In the genomic region with DNA sequence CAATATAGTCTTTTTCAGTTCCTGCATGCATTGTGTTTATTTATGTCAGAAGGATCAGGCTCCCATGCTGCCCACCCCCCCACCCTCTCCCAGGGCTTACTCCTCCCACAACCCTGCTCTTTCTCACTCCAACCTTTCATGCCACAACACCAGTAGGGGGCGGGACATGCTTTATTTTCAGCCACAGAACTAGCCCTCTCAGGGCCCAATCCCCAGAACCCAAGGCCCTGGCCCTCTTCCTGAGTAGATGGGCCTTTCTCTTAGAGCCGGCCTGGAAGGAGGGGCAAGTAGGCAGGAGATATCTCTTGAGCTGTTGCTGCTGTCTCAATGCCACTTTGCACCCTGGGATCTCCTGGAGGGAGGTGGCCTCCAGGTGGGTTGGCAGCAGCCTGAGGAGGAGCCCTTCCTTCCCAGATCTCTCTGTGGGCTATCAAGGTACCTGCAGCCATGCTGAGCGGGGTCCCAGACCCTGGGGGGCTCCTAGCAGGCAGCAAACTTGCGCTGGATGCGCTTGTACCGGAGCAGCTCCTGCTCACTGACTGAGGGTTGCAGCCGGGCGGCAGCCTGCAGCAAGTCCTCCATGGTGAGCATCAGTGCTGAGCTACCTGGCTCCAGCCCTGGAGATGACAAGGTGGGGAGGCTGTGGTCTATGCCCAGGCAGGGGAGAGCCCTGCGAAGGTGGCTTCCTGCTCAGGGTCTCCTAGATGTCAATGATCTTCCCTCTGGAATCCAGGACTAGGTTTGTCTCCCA, we compare ENCODE assay signal across 9 cellular contexts. TPM values are rescaled to one million over a fixed set of nuclear protein-coding genes. Genes with fewer than 3 reads are reported as not detected.
DNase-seq lines count a peak whose midpoint lies in the region; ATAC-seq and TF ChIP-seq lines count a peak whose summit lies in the region.
"Had no signal": no experiment of that assay in that cellular context is flagged by ENCODE, and none has a peak within 500 bp of the region (broad histone marks: within the 10 kb centered on the region; RNA-seq: fewer than 3 reads in every experiment).

No MANE protein-coding gene starts in this region.

- peak; percentile 62 for DNase-seq in activated CD8-positive, alpha-beta memory T cell treated with anti-CD3 and anti-CD28 coated beads, Interleukin-2, amount 10 ng/mL, durations not matched to agents 7 days and 5 days
- DNase-seq in activated CD8-positive, alpha-beta memory T cell treated with anti-CD3 and anti-CD28 coated beads, Interleukin-2, amount 50 U/mL, for 4 hours, result no peak
- DNase-seq in NCI-H1694 (lab: John Stamatoyannopoulos, UW), result peak; percentile 77
- peak; percentile 29 for DNase-seq in activated naive CD8-positive, alpha-beta T cell treated with anti-CD3 and anti-CD28 coated beads for 36 hours
- peak in 1 of 3 donors; percentile 50 for DNase-seq in mucosa of descending colon
- no peak for DNase-seq in NK-92 (lab: John Stamatoyannopoulos, UW; ENCODE audit: unreplicated experiment)
- no peak for DNase-seq in cortex of kidney (lab: John Stamatoyannopoulos, UW)

- H3K9me3 Mint-ChIP-seq in activated CD8-positive, alpha-beta memory T cell treated with anti-CD3 and anti-CD28 coated beads, Interleukin-2, amount 10 ng/mL, durations not matched to agents 7 days and 5 days (ENCODE audit: low read depth), result no peaks in the 10 kb centered on the region
- no peaks in the 10 kb centered on the region for H3K9me3 Mint-ChIP-seq in activated naive CD8-positive, alpha-beta T cell treated with anti-CD3 and anti-CD28 coated beads for 36 hours
- H3K9me3 Mint-ChIP-seq: activated T-cell treated with anti-CD3 and anti-CD28 coated beads, Interleukin-2, amount 50 U/mL, for 72 hours had no signal

- no peak overlapping the region for H3K4me3 ChIP-seq in mucosa of descending colon

- ATAC-seq in activated CD8-positive, alpha-beta memory T cell treated with anti-CD3 and anti-CD28 coated beads, Interleukin-2, amount 10 ng/mL, durations not matched to agents 7 days and 5 days, result peak; percentile 47
- ATAC-seq in mucosa of descending colon (peak; percentile 29), GM21515 (IDR thresholded peaks at IDR 0.05; ENCODE audit: unreplicated experiment) (no peak)

- H3K36me3 Mint-ChIP-seq in activated CD8-positive, alpha-beta memory T cell treated with anti-CD3 and anti-CD28 coated beads, Interleukin-2, amount 10 ng/mL, durations not matched to agents 7 days and 5 days, result peaks cover 9% of the 10 kb centered on the region
- H3K36me3 Mint-ChIP-seq in activated naive CD8-positive, alpha-beta T cell treated with anti-CD3 and anti-CD28 coated beads for 36 hours, result peaks cover 11% of the 10 kb centered on the region

- TF ChIP-seq CTCF in mucosa of descending colon (IDR thresholded peaks at IDR 0.05), result no peak

- H3K9me3 ChIP-seq in mucosa of descending colon, result no peaks in the 10 kb centered on the region

- peaks cover 5% of the 10 kb centered on the region for H3K4me1 ChIP-seq in mucosa of descending colon (ENCODE audit: low read depth)

- CTCF ChIA-PET in activated CD8-positive, alpha-beta memory T cell treated with anti-CD3 and anti-CD28 coated beads, Interleukin-2, amount 10 ng/mL, durations not matched to agents 7 days and 5 days (lab: Charles Lee), result interaction anchor here (1.2 to 1.5 kb wide), 2 partner anchors 12 to 180 kb away, joined by 3 to 8 read pairs; no protein-coding TSS in a partner anchor

- H3K4me1 Mint-ChIP-seq in activated CD8-positive, alpha-beta memory T cell treated with anti-CD3 and anti-CD28 coated beads, Interleukin-2, amount 10 ng/mL, durations not matched to agents 7 days and 5 days, result peaks cover 12% of the 10 kb centered on the region
- peaks cover 8% of the 10 kb centered on the region for H3K4me1 Mint-ChIP-seq in activated naive CD8-positive, alpha-beta T cell treated with anti-CD3 and anti-CD28 coated beads for 36 hours

- intact Hi-C loops in mucosa of descending colon (cut with DNase I, micrococcal nuclease), result no loop called here

- no peaks in the 10 kb centered on the region for H3K36me3 ChIP-seq in mucosa of descending colon (ENCODE audit: low read depth)

- no peak overlapping the region for H3K4me3 Mint-ChIP-seq in activated CD8-positive, alpha-beta memory T cell treated with anti-CD3 and anti-CD28 coated beads, Interleukin-2, amount 10 ng/mL, durations not matched to agents 7 days and 5 days
- no peak overlapping the region for H3K4me3 Mint-ChIP-seq in activated naive CD8-positive, alpha-beta T cell treated with anti-CD3 and anti-CD28 coated beads for 36 hours
- H3K4me3 Mint-ChIP-seq: activated T-cell treated with anti-CD3 and anti-CD28 coated beads, Interleukin-2, amount 50 U/mL, for 72 hours had no signal

- peaks cover 7% of the 10 kb centered on the region for H3K27me3 Mint-ChIP-seq in activated CD8-positive, alpha-beta memory T cell treated with anti-CD3 and anti-CD28 coated beads, Interleukin-2, amount 10 ng/mL, durations not matched to agents 7 days and 5 days
- H3K27me3 Mint-ChIP-seq in activated naive CD8-positive, alpha-beta T cell treated with anti-CD3 and anti-CD28 coated beads for 36 hours, result no peaks in the 10 kb centered on the region

- H3K27ac Mint-ChIP-seq in activated CD8-positive, alpha-beta memory T cell treated with anti-CD3 and anti-CD28 coated beads, Interleukin-2, amount 10 ng/mL, durations not matched to agents 7 days and 5 days, result no peak overlapping the region
- no peak overlapping the region for H3K27ac Mint-ChIP-seq in activated naive CD8-positive, alpha-beta T cell treated with anti-CD3 and anti-CD28 coated beads for 36 hours
- H3K27ac Mint-ChIP-seq: activated T-cell treated with anti-CD3 and anti-CD28 coated beads, Interleukin-2, amount 50 U/mL, for 72 hours had no signal

RNA-seq across cellular contexts. Expression of a gene that starts 3.5 kb away (rescaled TPM):
- under 1 TPM; 0.26 to 0.70 TPM for total RNA-seq in activated CD8-positive, alpha-beta memory T cell treated with anti-CD3 and anti-CD28 coated beads, Interleukin-2, amount 10 ng/mL, durations not matched to agents 7 days and 5 days
- under 1 TPM; 0.20 to 0.35 TPM for total RNA-seq in activated naive CD8-positive, alpha-beta T cell treated with anti-CD3 and anti-CD28 coated beads for 36 hours
- under 1 TPM in 2 of 3 donors, not detected in 1; 0.75 to 0.76 TPM for total RNA-seq in mucosa of descending colon

RNA-seq across cellular contexts. Expression of a gene that starts 15.0 kb away (rescaled TPM):
- total RNA-seq in activated CD8-positive, alpha-beta memory T cell treated with anti-CD3 and anti-CD28 coated beads, Interleukin-2, amount 10 ng/mL, durations not matched to agents 7 days and 5 days, result 10 to 100 TPM; 24.7 to 26.3 TPM
- total RNA-seq in activated naive CD8-positive, alpha-beta T cell treated with anti-CD3 and anti-CD28 coated beads for 36 hours, result 10 to 100 TPM; 15.2 to 16.7 TPM
- total RNA-seq in mucosa of descending colon, result 10 to 100 TPM; 14.3 to 38.6 (median 20.6) TPM

RNA-seq across cellular contexts. Expression of a gene that starts 20.3 kb away (rescaled TPM):
- total RNA-seq in activated CD8-positive, alpha-beta memory T cell treated with anti-CD3 and anti-CD28 coated beads, Interleukin-2, amount 10 ng/mL, durations not matched to agents 7 days and 5 days, result 10 to 100 TPM; 53.0 to 58.4 TPM
- total RNA-seq in activated naive CD8-positive, alpha-beta T cell treated with anti-CD3 and anti-CD28 coated beads for 36 hours, result 10 to 100 TPM; 43.0 to 43.4 TPM
- total RNA-seq in mucosa of descending colon, result 10 to 100 TPM; 35.9 to 45.0 (median 38.8) TPM

RNA-seq across cellular contexts. Expression of a gene that starts 34.8 kb away (rescaled TPM):
- total RNA-seq in activated CD8-positive, alpha-beta memory T cell treated with anti-CD3 and anti-CD28 coated beads, Interleukin-2, amount 10 ng/mL, durations not matched to agents 7 days and 5 days, result 10 to 100 TPM; 44.1 to 56.4 TPM
- total RNA-seq in activated naive CD8-positive, alpha-beta T cell treated with anti-CD3 and anti-CD28 coated beads for 36 hours, result 10 to 100 TPM; 53.6 to 55.7 TPM
- total RNA-seq in mucosa of descending colon, result 10 to 100 TPM; 18.4 to 30.5 (median 23.5) TPM

RNA-seq across cellular contexts. Expression of a gene that starts 48.2 kb away (rescaled TPM):
- total RNA-seq in activated CD8-positive, alpha-beta memory T cell treated with anti-CD3 and anti-CD28 coated beads, Interleukin-2, amount 10 ng/mL, durations not matched to agents 7 days and 5 days, result not detected
- not detected for total RNA-seq in activated naive CD8-positive, alpha-beta T cell treated with anti-CD3 and anti-CD28 coated beads for 36 hours
- total RNA-seq in mucosa of descending colon, result not detected
- total RNA-seq: activated T-cell treated with anti-CD3 and anti-CD28 coated beads, Interleukin-2, amount 50 U/mL, for 72 hours had no signal

Comparison
In these comparisons a context has a peak if more than half of its experiments do, and no peak if none do; other contexts are left out.
1. DNase-seq: peak in activated CD8-positive, alpha-beta memory T cell treated with anti-CD3 and anti-CD28 coated beads, Interleukin-2, amount 10 ng/mL, durations not matched to agents 7 days and 5 days (single experiment), NCI-H1694 (single experiment) and activated naive CD8-positive, alpha-beta T cell treated with anti-CD3 and anti-CD28 coated beads for 36 hours (single experiment); none in activated CD8-positive, alpha-beta memory T cell treated with anti-CD3 and anti-CD28 coated beads, Interleukin-2, amount 50 U/mL, for 4 hours (single experiment), NK-92 (single experiment) and cortex of kidney (single experiment).